In the genomic region with DNA sequence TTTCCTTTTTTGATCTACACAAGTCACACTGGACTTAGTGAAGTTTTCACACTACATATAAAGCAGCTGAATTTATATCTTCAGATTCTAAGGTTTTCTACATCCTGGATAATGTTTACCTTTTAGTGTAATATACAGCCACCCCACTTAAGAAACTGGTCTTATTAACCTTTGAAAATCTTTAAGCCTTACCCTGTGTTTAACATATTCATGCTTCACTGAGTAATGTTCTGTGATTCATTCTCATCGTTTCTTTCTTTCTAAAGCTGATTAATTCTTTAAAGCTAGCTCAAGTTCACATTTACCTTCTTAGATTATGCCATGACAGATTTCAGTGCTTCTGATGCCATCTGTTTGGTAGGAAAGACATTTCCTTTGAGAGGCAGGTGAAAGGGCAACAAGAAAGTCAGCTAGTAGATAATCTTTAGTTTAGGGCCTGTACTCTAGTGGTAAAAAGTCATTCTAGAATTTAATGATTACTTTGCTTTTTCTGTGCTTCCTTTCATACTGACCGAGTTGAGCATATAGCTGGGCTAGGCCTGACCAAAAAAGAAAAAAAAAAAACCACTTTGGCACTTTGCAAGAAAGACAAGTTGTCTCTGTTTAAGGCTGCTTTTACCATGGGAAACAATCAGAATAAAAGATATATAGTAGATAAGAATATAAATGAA, we compare ENCODE assay signal across 10 cellular contexts.
DNase-seq lines count a peak whose midpoint lies in the region; ATAC-seq and TF ChIP-seq lines count a peak whose summit lies in the region.
"Had no signal": no experiment of that assay in that cellular context is flagged by ENCODE, and none has a peak within 500 bp of the region (broad histone marks: within the 10 kb centered on the region; RNA-seq: fewer than 3 reads in every experiment).

No MANE protein-coding gene starts in this region.

- no peak overlapping the region for H3K27ac ChIP-seq in osteoblast (ENCODE audit: low read depth, low read length)
- H3K27ac ChIP-seq: breast epithelium, gastrocnemius medialis had no signal

- H3K4me2 ChIP-seq in osteoblast (ENCODE audit: insufficient read depth, low read length) = no peak overlapping the region

- H3K4me3 ChIP-seq in osteoblast (ENCODE audit: insufficient read depth, low read length) = no peak overlapping the region
- H3K4me3 ChIP-seq: breast epithelium, gastrocnemius medialis had no signal

- H3K27me3 ChIP-seq in osteoblast (ENCODE audit: insufficient read depth, low read length) = no peaks in the 10 kb centered on the region
- H3K27me3 ChIP-seq: breast epithelium, gastrocnemius medialis had no signal

- DNase-seq in DMS79 treated with DMSO at 0.1 percent for 48 hours (lab: John Stamatoyannopoulos, UW) (peak; percentile 38), NCI-H524 treated with DMSO at 0.1 percent for 48 hours (lab: John Stamatoyannopoulos, UW) (peak; percentile 99), glomerular visceral epithelial cell (ENCODE audit: extremely low spot score) (peak; percentile 20), osteoblast (ENCODE audit: insufficient read length, low spot score, missing footprints) (no peak), NCI-H510A (lab: John Stamatoyannopoulos, UW) (no peak), NCI-H1930 (lab: John Stamatoyannopoulos, UW) (no peak)
- DNase-seq: gastrocnemius medialis had no signal

- no peaks in the 10 kb centered on the region for H3K36me3 ChIP-seq in osteoblast (ENCODE audit: insufficient read depth, low read length)
- H3K36me3 ChIP-seq: breast epithelium, gastrocnemius medialis had no signal

- H3K4me1 ChIP-seq in osteoblast (ENCODE audit: insufficient read depth, low read length) = no peaks in the 10 kb centered on the region
- H3K4me1 ChIP-seq: breast epithelium, gastrocnemius medialis had no signal

- no peak for TF ChIP-seq CTCF in osteoblast (IDR thresholded peaks at IDR 0.05; ENCODE audit: extremely low read depth, low read depth, low read length)

- H2AFZ ChIP-seq in osteoblast (ENCODE audit: low read length) = no peak overlapping the region

- no peaks in the 10 kb centered on the region for H3K9me3 ChIP-seq in osteoblast (ENCODE audit: low read depth, low read length)
- H3K9me3 ChIP-seq: breast epithelium, gastrocnemius medialis had no signal

- ATAC-seq in GM21825 (IDR thresholded peaks at IDR 0.05; ENCODE audit: unreplicated experiment) = peak; percentile 65
- ATAC-seq in HG03045 (IDR thresholded peaks at IDR 0.05; ENCODE audit: unreplicated experiment) = no peak
- ATAC-seq: gastrocnemius medialis had no signal

- no peaks in the 10 kb centered on the region for H4K20me1 ChIP-seq in osteoblast (ENCODE audit: insufficient read depth, low read length)

- H3K79me2 ChIP-seq in osteoblast (ENCODE audit: insufficient read depth, low read length) = no peaks in the 10 kb centered on the region

Comparison
In these comparisons a context has a peak if more than half of its experiments do, and no peak if none do; other contexts are left out.
1. DNase-seq: peak in DMS79 treated with DMSO at 0.1 percent for 48 hours (single experiment), NCI-H524 treated with DMSO at 0.1 percent for 48 hours (single experiment) and glomerular visceral epithelial cell (single experiment); none in osteoblast (single experiment), NCI-H510A (single experiment) and NCI-H1930 (0 of 2).